9 cellular contexts compared by ENCODE assay signal in the genomic region with DNA sequence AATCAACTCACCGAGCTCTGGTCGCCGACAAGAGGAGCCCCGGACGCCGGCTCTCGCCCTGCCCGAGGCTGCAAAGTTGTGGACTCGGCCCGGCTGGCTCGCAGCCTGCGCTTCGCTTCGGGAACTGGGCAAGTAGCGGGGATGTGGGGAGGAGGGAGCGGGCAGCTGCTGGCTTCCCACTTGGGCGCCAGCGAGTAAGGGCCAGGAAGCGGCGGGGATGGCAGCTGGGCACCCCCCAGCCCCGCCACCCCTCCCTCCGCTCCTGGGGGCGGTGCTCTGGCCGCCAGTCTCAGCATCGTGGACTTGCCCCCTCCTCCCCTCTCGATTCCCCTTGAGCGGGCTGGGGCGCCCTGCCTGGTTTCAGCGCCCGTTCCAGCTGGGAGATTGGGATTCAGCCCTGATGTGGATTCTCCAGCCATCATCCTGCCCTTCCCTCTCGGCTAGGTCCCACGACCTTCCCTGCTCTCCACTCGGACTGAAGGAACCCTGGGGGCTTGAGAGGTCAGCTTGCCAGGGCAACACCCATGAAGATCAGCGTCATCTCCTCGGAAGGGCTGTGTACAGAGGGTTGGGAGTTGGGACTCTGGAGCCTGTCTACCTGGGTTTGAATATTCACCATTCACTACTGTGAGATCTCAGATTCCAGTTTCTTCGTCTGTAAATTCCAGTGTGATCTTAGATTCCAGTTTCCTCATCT. TPM values are rescaled to one million over a fixed set of nuclear protein-coding genes. Genes with fewer than 3 reads are reported as not detected.
DNase-seq lines count a peak whose midpoint lies in the region; ATAC-seq and TF ChIP-seq lines count a peak whose summit lies in the region.
"Had no signal": no experiment of that assay in that cellular context is flagged by ENCODE, and none has a peak within 500 bp of the region (broad histone marks: within the 10 kb centered on the region; RNA-seq: fewer than 3 reads in every experiment).

A gene with protein sequence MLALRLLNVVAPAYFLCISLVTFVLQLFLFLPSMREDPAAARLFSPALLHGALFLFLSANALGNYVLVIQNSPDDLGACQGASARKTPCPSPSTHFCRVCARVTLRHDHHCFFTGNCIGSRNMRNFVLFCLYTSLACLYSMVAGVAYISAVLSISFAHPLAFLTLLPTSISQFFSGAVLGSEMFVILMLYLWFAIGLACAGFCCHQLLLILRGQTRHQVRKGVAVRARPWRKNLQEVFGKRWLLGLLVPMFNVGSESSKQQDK (minus strand): TSS at position 200 of the 697 bp plus-strand sequence. CDS start 2,053 bp downstream, outside the sequence.

- peak within 1 kb of the TSS; percentile 81 for H3K4me3 Mint-ChIP-seq in activated naive CD8-positive, alpha-beta T cell
- H3K4me3 Mint-ChIP-seq in activated naive CD8-positive, alpha-beta T cell treated with anti-CD3 and anti-CD28 coated beads, Interleukin-2, amount 50 U/mL, for 24 hours, result no peak within 1 kb of the TSS

- H3K4me1 ChIP-seq in right lobe of liver (peaks cover 0 to 24% (median 0%) of the 10 kb centered on the region in 4 donors), uterus (peaks cover 0 to 14% of the 10 kb centered on the region in 2 donors), left lung (peaks cover 0 to 27% of the 10 kb centered on the region in 2 donors)

- no peak for DNase-seq in activated naive CD8-positive, alpha-beta T cell treated with anti-CD3 and anti-CD28 coated beads, Interleukin-2, amount 50 U/mL, for 24 hours
- DNase-seq in right lobe of liver (peak in 1 of 3 donors; percentile 55), uterus (no peak), left lung (no peak), MV-4-11 (lab: John Stamatoyannopoulos, UW) (no peak)

- peaks cover 0 to 19% of the 10 kb centered on the region in 2 donors for H3K27me3 ChIP-seq in right lobe of liver
- H3K27me3 ChIP-seq in uterus, result peaks cover 0 to 41% of the 10 kb centered on the region in 2 donors
- H3K27me3 ChIP-seq in left lung, result peaks cover 80 to 100% of the 10 kb centered on the region in 2 donors

- H3K9me3 ChIP-seq in right lobe of liver (no peaks in the 10 kb centered on the region), uterus (no peaks in the 10 kb centered on the region), left lung (no peaks in the 10 kb centered on the region)

- TF ChIP-seq CTCF in right lobe of liver (IDR thresholded peaks at IDR 0.05) (no peak), uterus (IDR thresholded peaks at IDR 0.05) (no peak), left lung (IDR thresholded peaks at IDR 0.05) (no peak)

- H3K27me3 Mint-ChIP-seq in activated naive CD8-positive, alpha-beta T cell, result peaks cover 54% of the 10 kb centered on the region
- H3K27me3 Mint-ChIP-seq in activated naive CD8-positive, alpha-beta T cell treated with anti-CD3 and anti-CD28 coated beads, Interleukin-2, amount 50 U/mL, for 24 hours, result peaks cover 76% of the 10 kb centered on the region

- H3K36me3 ChIP-seq in right lobe of liver (no peaks in the 10 kb centered on the region), uterus (no peaks in the 10 kb centered on the region), left lung (no peaks in the 10 kb centered on the region)

- H3K4me3 ChIP-seq in right lobe of liver, result peak within 1 kb of the TSS; percentile 6 to 28 (median 9)
- H3K4me3 ChIP-seq in uterus, result peak within 1 kb of the TSS; percentile 6 to 20
- peak within 1 kb of the TSS in 1 of 2 donors; percentile 17 for H3K4me3 ChIP-seq in left lung

- intact Hi-C loops in right lobe of liver (cut with DNase I), result no loop called here
- intact Hi-C loops in uterus (cut with DNase I; ENCODE audit: low total_unique reads), result no loop called here
- intact Hi-C loops in left lung (cut with DNase I), result no loop called here

- no peak within 1 kb of the TSS for H3K27ac Mint-ChIP-seq in activated naive CD8-positive, alpha-beta T cell
- no peak within 1 kb of the TSS for H3K27ac Mint-ChIP-seq in activated naive CD8-positive, alpha-beta T cell treated with anti-CD3 and anti-CD28 coated beads, Interleukin-2, amount 50 U/mL, for 24 hours

- no peak for TF ChIP-seq POLR2A in right lobe of liver (IDR thresholded peaks at IDR 0.05)
- TF ChIP-seq POLR2A in uterus (IDR thresholded peaks at IDR 0.05), result no peak

- 2% methylated on average over 9 of the region's 36 CpGs for WGBS in right lobe of liver (ENCODE audit: insufficient coverage, low coverage, low lambda C conversion rate, missing lambda C conversion rate)

- no peaks in the 10 kb centered on the region for H3K9me3 Mint-ChIP-seq in activated naive CD8-positive, alpha-beta T cell (ENCODE audit: low read depth)
- H3K9me3 Mint-ChIP-seq in activated naive CD8-positive, alpha-beta T cell treated with anti-CD3 and anti-CD28 coated beads, Interleukin-2, amount 50 U/mL, for 24 hours, result no peaks in the 10 kb centered on the region

- peaks cover 20% of the 10 kb centered on the region for H3K4me1 Mint-ChIP-seq in activated naive CD8-positive, alpha-beta T cell (ENCODE audit: low read depth)
- H3K4me1 Mint-ChIP-seq in activated naive CD8-positive, alpha-beta T cell treated with anti-CD3 and anti-CD28 coated beads, Interleukin-2, amount 50 U/mL, for 24 hours, result peaks cover 18% of the 10 kb centered on the region

- ATAC-seq in activated naive CD8-positive, alpha-beta T cell treated with anti-CD3 and anti-CD28 coated beads, Interleukin-2, amount 50 U/mL, for 24 hours, result no peak
- peak in 1 of 4 donors; percentile 8 for ATAC-seq in right lobe of liver
- no peak for ATAC-seq in left lung
- ATAC-seq in HG03196 (IDR thresholded peaks at IDR 0.05; ENCODE audit: unreplicated experiment), result no peak

- H3K27ac ChIP-seq in angular gyrus (ENCODE audit: low read depth, low read length), result peak within 1 kb of the TSS; percentile 84
- no peak within 1 kb of the TSS for H3K27ac ChIP-seq in right lobe of liver
- H3K27ac ChIP-seq in uterus, result no peak within 1 kb of the TSS
- H3K27ac ChIP-seq in left lung, result no peak within 1 kb of the TSS
- H3K27ac ChIP-seq: VCaP had no signal

- H3K36me3 Mint-ChIP-seq in activated naive CD8-positive, alpha-beta T cell, result no peaks in the 10 kb centered on the region
- H3K36me3 Mint-ChIP-seq in activated naive CD8-positive, alpha-beta T cell treated with anti-CD3 and anti-CD28 coated beads, Interleukin-2, amount 50 U/mL, for 24 hours (ENCODE audit: low read depth), result no peaks in the 10 kb centered on the region

RNA-seq across cellular contexts. Expression of the gene that starts here (rescaled TPM):
- total RNA-seq in right lobe of liver (not detected), uterus (not detected), left lung (not detected)
